In the genomic region with DNA sequence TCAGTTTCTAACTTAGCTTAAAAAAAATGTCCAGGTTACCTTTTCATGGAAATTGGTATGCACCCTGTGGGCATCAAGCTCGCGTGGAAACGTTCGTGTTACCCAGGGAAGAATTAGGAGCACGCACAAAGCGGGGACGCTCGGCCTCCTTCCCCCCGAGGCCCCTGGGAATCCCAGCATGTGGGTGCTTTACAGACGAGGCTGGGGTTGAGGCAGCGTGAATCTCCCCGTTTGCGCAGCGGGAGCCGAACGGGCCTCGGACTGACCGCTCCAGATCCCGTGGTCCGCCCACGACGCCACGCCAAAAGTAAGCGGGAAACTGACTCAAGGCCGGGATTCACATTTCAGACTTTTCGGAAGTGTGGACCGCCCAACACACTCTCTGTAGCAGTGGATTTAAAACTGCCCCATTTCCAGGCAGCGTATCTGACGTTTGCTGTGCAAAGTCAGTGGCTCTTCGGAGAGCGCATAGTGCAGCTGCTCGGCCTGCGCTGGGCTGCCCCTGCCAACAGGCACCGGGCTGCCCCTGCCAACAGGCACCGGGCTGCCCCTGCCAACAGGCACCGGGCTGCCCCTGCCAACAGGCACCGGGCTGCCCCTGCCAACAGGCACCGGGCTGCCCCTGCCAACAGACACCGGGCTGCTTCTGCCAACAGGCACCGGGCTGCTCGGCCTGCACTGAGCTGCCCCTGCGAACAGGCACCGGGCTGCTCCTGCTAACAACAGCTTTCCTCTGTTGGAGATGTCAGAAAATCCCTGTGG, we compare ENCODE assay signal across 2 cellular contexts.
TF ChIP-seq lines count a peak whose summit lies in the region.

No MANE protein-coding gene starts in this region.

TF ChIP-seq in SK-N-SH, 30 proteins besides CTCF, POLR2A, EP300 and RAD21:
- TF ChIP-seq PBX3 (IDR thresholded peaks at IDR 0.05) = no peak
TF ChIP-seq in SK-N-SH: peak in this region for 0.

TF ChIP-seq in SK-N-SH treated with all-trans-retinoic acid at 6 μM for 48 hours, 23 proteins besides CTCF, POLR2A, EP300 and RAD21:
- TF ChIP-seq RARB (CRISPR knock-in tag; IDR thresholded peaks at IDR 0.05) (no peak), SNAI2 (CRISPR knock-in tag; IDR thresholded peaks at IDR 0.05) (no peak), ZNF70 (CRISPR knock-in tag; IDR thresholded peaks at IDR 0.05) (no peak), BACH2 (CRISPR knock-in tag; IDR thresholded peaks at IDR 0.05; ENCODE audit: borderline replicate concordance) (no peak)
- TF ChIP-seq, protein P1, sequence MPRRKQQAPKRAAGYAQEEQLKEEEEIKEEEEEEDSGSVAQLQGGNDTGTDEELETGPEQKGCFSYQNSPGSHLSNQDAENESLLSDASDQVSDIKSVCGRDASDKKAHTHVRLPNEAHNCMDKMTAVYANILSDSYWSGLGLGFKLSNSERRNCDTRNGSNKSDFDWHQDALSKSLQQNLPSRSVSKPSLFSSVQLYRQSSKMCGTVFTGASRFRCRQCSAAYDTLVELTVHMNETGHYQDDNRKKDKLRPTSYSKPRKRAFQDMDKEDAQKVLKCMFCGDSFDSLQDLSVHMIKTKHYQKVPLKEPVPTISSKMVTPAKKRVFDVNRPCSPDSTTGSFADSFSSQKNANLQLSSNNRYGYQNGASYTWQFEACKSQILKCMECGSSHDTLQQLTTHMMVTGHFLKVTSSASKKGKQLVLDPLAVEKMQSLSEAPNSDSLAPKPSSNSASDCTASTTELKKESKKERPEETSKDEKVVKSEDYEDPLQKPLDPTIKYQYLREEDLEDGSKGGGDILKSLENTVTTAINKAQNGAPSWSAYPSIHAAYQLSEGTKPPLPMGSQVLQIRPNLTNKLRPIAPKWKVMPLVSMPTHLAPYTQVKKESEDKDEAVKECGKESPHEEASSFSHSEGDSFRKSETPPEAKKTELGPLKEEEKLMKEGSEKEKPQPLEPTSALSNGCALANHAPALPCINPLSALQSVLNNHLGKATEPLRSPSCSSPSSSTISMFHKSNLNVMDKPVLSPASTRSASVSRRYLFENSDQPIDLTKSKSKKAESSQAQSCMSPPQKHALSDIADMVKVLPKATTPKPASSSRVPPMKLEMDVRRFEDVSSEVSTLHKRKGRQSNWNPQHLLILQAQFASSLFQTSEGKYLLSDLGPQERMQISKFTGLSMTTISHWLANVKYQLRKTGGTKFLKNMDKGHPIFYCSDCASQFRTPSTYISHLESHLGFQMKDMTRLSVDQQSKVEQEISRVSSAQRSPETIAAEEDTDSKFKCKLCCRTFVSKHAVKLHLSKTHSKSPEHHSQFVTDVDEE (CRISPR knock-in tag; IDR thresholded peaks at IDR 0.05) = no peak
- TF ChIP-seq, protein P2, sequence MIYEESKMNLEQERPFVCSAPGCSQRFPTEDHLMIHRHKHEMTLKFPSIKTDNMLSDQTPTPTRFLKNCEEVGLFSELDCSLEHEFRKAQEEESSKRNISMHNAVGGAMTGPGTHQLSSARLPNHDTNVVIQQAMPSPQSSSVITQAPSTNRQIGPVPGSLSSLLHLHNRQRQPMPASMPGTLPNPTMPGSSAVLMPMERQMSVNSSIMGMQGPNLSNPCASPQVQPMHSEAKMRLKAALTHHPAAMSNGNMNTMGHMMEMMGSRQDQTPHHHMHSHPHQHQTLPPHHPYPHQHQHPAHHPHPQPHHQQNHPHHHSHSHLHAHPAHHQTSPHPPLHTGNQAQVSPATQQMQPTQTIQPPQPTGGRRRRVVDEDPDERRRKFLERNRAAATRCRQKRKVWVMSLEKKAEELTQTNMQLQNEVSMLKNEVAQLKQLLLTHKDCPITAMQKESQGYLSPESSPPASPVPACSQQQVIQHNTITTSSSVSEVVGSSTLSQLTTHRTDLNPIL (CRISPR knock-in tag; IDR thresholded peaks at IDR 0.05; ENCODE audit: low read depth) = no peak
